Comparison of ENCODE assay signal across 13 cellular contexts in the genomic region with DNA sequence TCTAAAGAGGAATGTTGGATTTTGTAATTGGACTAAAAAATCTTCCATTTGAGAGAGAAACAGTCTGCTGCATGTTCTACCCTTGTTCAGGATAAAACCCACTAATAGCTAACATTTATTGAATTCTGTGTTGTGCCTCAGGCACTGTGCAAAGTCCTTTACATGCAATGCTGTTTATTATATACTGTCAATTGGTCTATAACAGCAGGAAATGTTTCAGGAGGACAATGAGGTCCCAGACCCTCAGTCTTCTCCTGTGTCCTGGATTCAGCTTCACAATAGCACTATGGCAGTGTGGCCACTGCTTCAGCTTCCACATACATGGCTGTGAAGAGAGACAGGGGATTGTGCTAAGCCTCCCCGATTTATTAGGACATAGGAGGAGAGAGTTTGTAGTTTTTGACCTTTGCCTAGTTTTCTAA. TPM values are rescaled to one million over a fixed set of nuclear protein-coding genes. Genes with fewer than 3 reads are reported as not detected.
DNase-seq lines count a peak whose midpoint lies in the region; ATAC-seq, FAIRE-seq and TF ChIP-seq lines count a peak whose summit lies in the region.
"Had no signal": no experiment of that assay in that cellular context is flagged by ENCODE, and none has a peak within 500 bp of the region (broad histone marks: within the 10 kb centered on the region; RNA-seq: fewer than 3 reads in every experiment).

No MANE protein-coding gene starts in this region.

- DNase-seq in CD8-positive, alpha-beta T cell = no peak
- DNase-seq in GM12878 (ENCODE audit: low read depth, low spot score) (no peak), Kasumi-1 (lab: John Stamatoyannopoulos, UW) (no peak), 8988T (no peak), MV-4-11 (lab: John Stamatoyannopoulos, UW) (no peak)
- DNase-seq in naive thymus-derived CD4-positive, alpha-beta T cell = no peak
- DNase-seq: HCEC 1CT, kidney glomerular epithelial cell, substantia nigra had no signal

- no peak overlapping the region for H3K27ac ChIP-seq in CD8-positive, alpha-beta T cell (ENCODE audit: low read depth, low read length)
- peak overlapping the region; percentile 98 for H3K27ac ChIP-seq in GM12878 (ENCODE audit: control insufficient read depth, insufficient read depth)
- peak overlapping the region; percentile 62 for H3K27ac ChIP-seq in naive thymus-derived CD4-positive, alpha-beta T cell (ENCODE audit: low read depth, low read length)

- H3K4me3 Mint-ChIP-seq in CD8-positive, alpha-beta T cell = no peak overlapping the region
- H3K4me3 Mint-ChIP-seq in IgD-negative memory B cell = peak overlapping the region in 3 of 4 donors; percentile 43 to 87 (median 68)
- H3K4me3 Mint-ChIP-seq in naive thymus-derived CD4-positive, alpha-beta T cell = peak overlapping the region in 8 of 10 donors; percentile 1 to 93 (median 42)

- H3K4me3 ChIP-seq in CD8-positive, alpha-beta T cell (ENCODE audit: low read depth, low read length) = no peak overlapping the region
- no peak overlapping the region for H3K4me3 ChIP-seq in GM12878
- no peak overlapping the region for H3K4me3 ChIP-seq in naive thymus-derived CD4-positive, alpha-beta T cell (ENCODE audit: low read length)

- H3K9me3 ChIP-seq in CD8-positive, alpha-beta T cell (ENCODE audit: low read length) = no peaks in the 10 kb centered on the region
- H3K9me3 ChIP-seq in GM12878 (replicated peaks; ENCODE audit: control insufficient read depth, insufficient read depth, low read length) = no peaks in the 10 kb centered on the region
- H3K9me3 ChIP-seq in naive thymus-derived CD4-positive, alpha-beta T cell (ENCODE audit: control insufficient read depth in 2 of 3, low read length in 3 of 3) = no peaks in the 10 kb centered on the region

- POLR2A ChIA-PET in CD8-positive, alpha-beta T cell (lab: Charles Lee) = interaction anchor here (1.6 kb wide), 1 partner anchor 11 kb away, joined by 9 read pairs; the partner anchor contains the start of gene PTPN1
- POLR2A ChIA-PET in GM12878 (lab: Charles Lee) = interaction anchor here (0.8 to 2.3 kb wide), 2 partner anchors 10 to 17 kb away, joined by 3 to 8 read pairs; no protein-coding TSS in a partner anchor
- POLR2A ChIA-PET in naive thymus-derived CD4-positive, alpha-beta T cell (lab: Charles Lee) = interaction anchor here (0.6 to 5.5 kb wide), 3 partner anchors 10 to 671 kb away, joined by 3 to 50 read pairs (median 3); partner anchors contain the start of gene PTPN1

- no peak overlapping the region for H2AFZ ChIP-seq in GM12878 (ENCODE audit: control insufficient read depth, low read depth, low read length)

- CTCF ChIA-PET in CD8-positive, alpha-beta T cell (lab: Charles Lee) = interaction anchor here (1.1 kb wide), 1 partner anchor 67 kb away, joined by 3 read pairs; no protein-coding TSS in a partner anchor
- CTCF ChIA-PET in GM12878 (lab: Yijun Ruan, JAX) = interaction anchor here (1.8 to 2.4 kb wide), 3 partner anchors 8 to 22 kb away, joined by 4 to 11 read pairs (median 5); partner anchors contain the start of gene PTPN1
- CTCF ChIA-PET in naive thymus-derived CD4-positive, alpha-beta T cell (lab: Charles Lee) = interaction anchor here (0.6 kb wide), 1 partner anchor 38 kb away, joined by 3 read pairs; no protein-coding TSS in a partner anchor

- SMC1A ChIA-PET in GM12878 (lab: Charles Lee; ENCODE audit: uncharacterized antibody, unreplicated experiment) = interaction anchor here (73.1 to 95.1 kb wide), 2 partner anchors 12 to 25 kb away, joined by 2799 read pairs; partner anchors contain the start of gene PTPN1

- peaks cover 80% of the 10 kb centered on the region for H3K4me1 ChIP-seq in CD8-positive, alpha-beta T cell (ENCODE audit: insufficient read depth, low read length)
- H3K4me1 ChIP-seq in GM12878 (ENCODE audit: control insufficient read depth, insufficient read depth, low read length) = peaks cover 61% of the 10 kb centered on the region
- H3K4me1 ChIP-seq in naive thymus-derived CD4-positive, alpha-beta T cell (ENCODE audit: control insufficient read depth in 2 of 2, insufficient read depth in 2 of 2, low read length in 2 of 2) = peaks cover 70% of the 10 kb centered on the region in 2 donors

- H3K36me3 Mint-ChIP-seq in CD8-positive, alpha-beta T cell = peaks cover 6% of the 10 kb centered on the region
- peaks cover 2% of the 10 kb centered on the region for H3K36me3 Mint-ChIP-seq in IgD-negative memory B cell
- peaks cover 0 to 44% (median 7%) of the 10 kb centered on the region in 5 donors for H3K36me3 Mint-ChIP-seq in naive thymus-derived CD4-positive, alpha-beta T cell

- 100% methylated on average over 1 of the region's 1 CpG for WGBS in GM12878 (ENCODE audit: insufficient coverage, insufficient replicate concordance, low lambda C conversion rate, missing lambda C conversion rate)

- no peaks in the 10 kb centered on the region for H4K20me1 ChIP-seq in GM12878 (ENCODE audit: control insufficient read depth, insufficient read depth)

- no peak for TF ChIP-seq CTCF in CD8-positive, alpha-beta T cell (IDR thresholded peaks at IDR 0.05)
- no peak for TF ChIP-seq CTCF in GM12878 (IDR thresholded peaks at IDR 0.05 in 2 of 3, conservative IDR thresholded peaks at IDR 0.05 in 1 of 3; ENCODE audit: control insufficient read depth in 2 of 3, extremely low read depth in 1 of 3, insufficient read depth in 1 of 3, low read depth in 3 of 3, low read length in 3 of 3)

- H3K36me3 ChIP-seq in CD8-positive, alpha-beta T cell (ENCODE audit: insufficient read depth, low read length) = no peaks in the 10 kb centered on the region
- H3K36me3 ChIP-seq in GM12878 (ENCODE audit: control insufficient read depth in 2 of 2, insufficient read depth in 2 of 2, low read length in 1 of 2) = peaks cover 0 to 8% of the 10 kb centered on the region in 2 experiments; a peak in 2 of 4 replicates
- no peaks in the 10 kb centered on the region for H3K36me3 ChIP-seq in naive thymus-derived CD4-positive, alpha-beta T cell (ENCODE audit: control insufficient read depth in 2 of 3, insufficient read depth in 3 of 3, low read length in 3 of 3)

- no TSS peak for BruUV-seq in GM12878 (replicated peaks; lab: Mats Ljungman, UMichigan)

- H3K27me3 ChIP-seq in CD8-positive, alpha-beta T cell (ENCODE audit: insufficient read depth, low read length) = no peaks in the 10 kb centered on the region
- H3K27me3 ChIP-seq in GM12878 (replicated peaks in 1 of 2; ENCODE audit: control insufficient read depth in 2 of 2, insufficient read depth in 2 of 2, low read length in 1 of 2) = no peaks in the 10 kb centered on the region
- no peaks in the 10 kb centered on the region for H3K27me3 ChIP-seq in naive thymus-derived CD4-positive, alpha-beta T cell (ENCODE audit: control insufficient read depth in 2 of 2, insufficient read depth in 2 of 2, low read length in 2 of 2)

- H3K9ac ChIP-seq in GM12878 (ENCODE audit: control insufficient read depth, insufficient read depth, low read length) = no peak overlapping the region

- no peak for TF ChIP-seq POLR2A in GM12878 (IDR thresholded peaks at IDR 0.05; ENCODE audit: low read depth, low read length)

- intact Hi-C loops in CD8-positive, alpha-beta T cell (cut with DNase I, micrococcal nuclease) = no loop called here
- intact Hi-C loops in GM12878 (cut with micrococcal nuclease; ENCODE audit: unreplicated experiment) = no loop called here
- intact Hi-C loops in naive thymus-derived CD4-positive, alpha-beta T cell (cut with micrococcal nuclease) = no loop called here

- ATAC-seq in CD8-positive, alpha-beta T cell = no peak
- ATAC-seq in GM12878 (no peak), GM19328 (IDR thresholded peaks at IDR 0.05; ENCODE audit: unreplicated experiment) (no peak)
- no peak for ATAC-seq in naive thymus-derived CD4-positive, alpha-beta T cell
- ATAC-seq: sciatic nerve had no signal

- RAD21 ChIA-PET in GM12878 (lab: Charles Lee; ENCODE audit: unreplicated experiment) = interaction anchor here (1.1 to 12.9 kb wide), 3 partner anchors 9 to 49 kb away, joined by 4 to 167 read pairs (median 40); no protein-coding TSS in a partner anchor

- TF ChIP-seq RAD21 in GM12878 (IDR thresholded peaks at IDR 0.05; ENCODE audit: insufficient read depth, low read depth, low read length) = no peak

- H3K9me3 Mint-ChIP-seq in CD8-positive, alpha-beta T cell = no peaks in the 10 kb centered on the region
- H3K9me3 Mint-ChIP-seq in IgD-negative memory B cell = no peaks in the 10 kb centered on the region
- H3K9me3 Mint-ChIP-seq in naive thymus-derived CD4-positive, alpha-beta T cell = no peaks in the 10 kb centered on the region

- H3K27ac Mint-ChIP-seq in CD8-positive, alpha-beta T cell = peak overlapping the region; percentile 37
- H3K27ac Mint-ChIP-seq in IgD-negative memory B cell = peak overlapping the region in 2 of 3 donors; percentile 83 to 91
- H3K27ac Mint-ChIP-seq in naive thymus-derived CD4-positive, alpha-beta T cell = peak overlapping the region in 8 of 9 donors; percentile 59 to 98 (median 82)

- peaks cover 97% of the 10 kb centered on the region for H3K79me2 ChIP-seq in GM12878 (ENCODE audit: control insufficient read depth, insufficient read depth, low read length)

- peak overlapping the region; percentile 77; the same call in 1 of the 2 replicates for H3K4me2 ChIP-seq in GM12878 (ENCODE audit: control insufficient read depth, insufficient read depth)

- in situ Hi-C loops in GM12878 (cut with MboI) = loop anchor here (25.0 kb wide), 1 partner anchor 834 kb away; no protein-coding TSS in a partner anchor

- H3K27me3 Mint-ChIP-seq in CD8-positive, alpha-beta T cell (ENCODE audit: low read depth) = no peaks in the 10 kb centered on the region
- H3K27me3 Mint-ChIP-seq in IgD-negative memory B cell = no peaks in the 10 kb centered on the region
- H3K27me3 Mint-ChIP-seq in naive thymus-derived CD4-positive, alpha-beta T cell = no peaks in the 10 kb centered on the region

- peaks cover 77% of the 10 kb centered on the region for H3K4me1 Mint-ChIP-seq in CD8-positive, alpha-beta T cell (ENCODE audit: low read depth)
- H3K4me1 Mint-ChIP-seq in IgD-negative memory B cell = peaks cover 58 to 67% (median 61%) of the 10 kb centered on the region in 3 donors
- H3K4me1 Mint-ChIP-seq in naive thymus-derived CD4-positive, alpha-beta T cell = peaks cover 61 to 84% (median 80%) of the 10 kb centered on the region in 7 donors

- no peak for FAIRE-seq in GM12878 (lab: Jason Lieb, UNC)
- FAIRE-seq: bronchial epithelial cell had no signal

- no peak for TF ChIP-seq EP300 in GM12878 (IDR thresholded peaks at IDR 0.05; ENCODE audit: borderline replicate concordance in 1 of 2, control insufficient read depth in 1 of 2, low read depth in 2 of 2, low read length in 2 of 2)

RNA-seq across cellular contexts. Expression of gene PTPN1, which starts 11.0 kb away (rescaled TPM):
- 10 to 100 TPM; 96.0 to 97.5 TPM for total RNA-seq in CD8-positive, alpha-beta T cell
- polyA plus RNA-seq in IgD-negative memory B cell (73.8 TPM), GM12878 (2011; rRNA removed) (33.1 and 40.4 TPM in 2 replicates), GM12878 (2014; fragmentation: Illumina TruSeq; extraction: Trizol) (66.7 and 72.2 TPM in 2 replicates), GM12878 (2014; fragmentation: Nextera tagmentation; extraction: Ambion mirVana) (10 to 100 TPM; 15.9 to 20.2 TPM), GM12878 (2014; rRNA removed) (57.6 and 57.8 TPM in 2 replicates), GM12878 (2016; fragmentation: Nextera tagmentation; extraction: Ambion mirVana) (10 to 100 TPM; 37.7 to 40.8 TPM)
- 69.6 and 70.9 TPM in 2 replicates for total RNA-seq in GM12878 (2013; cell fraction: nucleolus; rRNA removed)
- total RNA-seq in GM12878 (2014; rRNA removed) (61.1 and 66.4 TPM in 2 replicates), GM12878 (2014; rRNA removed; fragmentation: Illumina TruSeq; extraction: Trizol) (45.9 and 47.0 TPM in 2 replicates), GM12878 (2021) (72.8 and 74.7 TPM in 2 replicates)
- 32.2 TPM for polyA plus RNA-seq in GM12878 (2011; ENCODE audit: low read depth)
- 37.7 and 41.0 TPM in 2 replicates for polyA plus RNA-seq in GM12878 (2011; cell fraction: cytosol; rRNA removed)
- polyA plus RNA-seq in GM12878 (2011; cell fraction: nucleus; rRNA removed) = 52.3 and 57.0 TPM in 2 replicates
- polyA plus RNA-seq in GM12878 (2012) = 49.6 and 58.1 TPM in 2 replicates
- polyA minus RNA-seq in GM12878 (2011; rRNA and poly(A)+ RNA removed) = 29.8 and 31.8 TPM in 2 replicates
- 12.2 and 13.9 TPM in 2 replicates for polyA minus RNA-seq in GM12878 (2011; cell fraction: cytosol; rRNA and poly(A)+ RNA removed)
- 10.9 and 16.2 TPM in 2 replicates for polyA minus RNA-seq in GM12878 (2011; cell fraction: nucleus; rRNA and poly(A)+ RNA removed)
- 10 to 100 TPM; 53.9 to 80.5 (median 60.2) TPM for total RNA-seq in naive thymus-derived CD4-positive, alpha-beta T cell
- 10 to 100 TPM; 30.4 to 34.7 TPM for polyA plus RNA-seq in naive thymus-derived CD4-positive, alpha-beta T cell

Comparison
In these comparisons a context has a peak if more than half of its experiments do, and no peak if none do; other contexts are left out.
1. H3K27ac Mint-ChIP-seq: peak in every context shown above with its lines; median percentile 87 in IgD-negative memory B cell; 82 in naive thymus-derived CD4-positive, alpha-beta T cell; 37 in CD8-positive, alpha-beta T cell.